1 cellular context compared by ENCODE assay signal in the genomic region with DNA sequence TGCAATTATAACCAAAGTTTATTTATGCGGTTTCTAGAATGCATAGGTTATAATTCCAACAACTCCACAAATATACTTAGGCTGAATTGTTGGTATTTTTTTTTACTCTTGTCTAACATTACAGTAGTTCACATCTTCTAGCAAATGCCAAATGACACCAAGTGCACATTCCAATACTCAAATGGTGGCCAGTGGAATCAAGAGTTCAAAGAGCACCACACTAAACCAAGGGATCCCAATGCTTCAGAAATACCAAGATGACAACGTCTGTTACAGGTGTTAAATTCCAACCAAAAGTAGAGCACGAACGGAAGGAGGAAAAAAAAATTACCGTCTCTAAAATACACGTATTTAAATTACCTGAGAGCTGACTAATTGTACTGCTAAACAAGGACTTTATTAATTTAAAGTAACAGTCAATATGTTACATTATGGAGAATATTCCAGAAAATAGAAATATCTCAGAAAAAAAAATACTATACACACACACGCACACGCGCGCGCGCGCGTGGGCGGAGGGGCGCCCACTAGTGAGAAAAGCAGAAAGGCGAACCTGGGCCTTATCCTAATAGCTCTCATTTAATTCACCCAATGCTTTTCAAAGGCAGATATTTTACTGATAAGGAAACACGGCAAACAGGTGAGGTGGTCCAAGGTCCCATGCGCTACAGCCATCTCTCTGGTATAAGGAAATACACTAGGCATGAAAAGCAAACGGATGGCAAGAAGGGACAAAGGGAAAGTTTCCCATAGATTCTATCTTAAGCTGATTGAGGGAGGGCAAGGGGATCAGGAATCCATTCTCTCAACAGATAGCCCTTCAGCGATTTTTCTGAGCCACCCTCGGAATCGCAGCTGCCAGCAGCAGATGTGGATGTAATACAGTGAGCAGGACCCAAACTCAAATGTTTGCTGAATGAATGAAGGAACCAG.
TF ChIP-seq lines count a peak whose summit lies in the region.

No MANE protein-coding gene starts in this region.

TF ChIP-seq in K562, 482 proteins besides CTCF, POLR2A, EP300 and RAD21 (continued from another document):
- peak; percentile 77 for TF ChIP-seq ZNF407 (IDR thresholded peaks at IDR 0.05; ENCODE audit: low read depth)
- TF ChIP-seq DLX4 (CRISPR knock-in tag; IDR thresholded peaks at IDR 0.05): no peak
- TF ChIP-seq EGR1 (conservative IDR thresholded peaks at IDR 0.05): peak; percentile 96
- TF ChIP-seq COPS2 (conservative IDR thresholded peaks at IDR 0.05): no peak
- no peak for TF ChIP-seq WHSC1 (IDR thresholded peaks at IDR 0.05; ENCODE audit: low read length)
- 0 out of 2 replicates have a peak, but pooled peaks have one; percentile 65 for TF ChIP-seq MTA1 (IDR thresholded peaks at IDR 0.05; ENCODE audit: borderline replicate concordance)
- TF ChIP-seq ZNF133 (CRISPR knock-in tag; IDR thresholded peaks at IDR 0.05): no peak
- TF ChIP-seq MEF2D (tag; conservative IDR thresholded peaks at IDR 0.05; ENCODE audit: low read depth): no peak
- TF ChIP-seq ELF1 (tag; IDR thresholded peaks at IDR 0.05): no peak
- peak; percentile 27; the same call in 1 of the 2 replicates for TF ChIP-seq GATAD2B (IDR thresholded peaks at IDR 0.05; ENCODE audit: borderline replicate concordance)
- peak in 1 of 2 experiments; percentile 9 for TF ChIP-seq AFF1 (IDR thresholded peaks at IDR 0.05; ENCODE audit: low read depth in 1 of 2, partially characterized antibody in 2 of 2)
- TF ChIP-seq PHB (CRISPR knock-in tag; IDR thresholded peaks at IDR 0.05): no peak
TF ChIP-seq in K562: peak in this region for 21.
